Comparison of ENCODE assay signal across 1 cellular context in the genomic region with DNA sequence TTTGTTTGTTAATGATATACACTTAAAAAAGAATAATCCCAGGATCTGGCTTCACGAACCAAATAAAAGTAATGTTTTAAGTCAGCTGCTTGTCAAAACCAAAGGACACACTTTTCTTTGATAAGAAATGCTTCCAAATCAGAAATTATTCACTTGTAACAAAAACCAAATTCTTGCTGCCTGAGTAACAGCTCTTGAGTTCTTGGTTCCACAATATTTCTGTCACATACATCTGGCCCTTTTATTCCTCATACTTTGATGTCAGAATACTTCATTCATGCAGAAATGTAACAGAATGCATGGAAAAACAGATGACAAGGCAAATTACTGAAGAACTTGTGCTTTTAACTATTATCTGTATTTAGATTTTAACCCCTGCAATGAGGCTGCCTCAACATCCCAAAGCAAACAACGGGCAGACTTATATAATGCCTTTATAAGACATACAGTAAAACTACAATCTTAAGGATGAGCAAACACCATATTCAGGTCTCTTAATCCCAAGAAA.
TF ChIP-seq lines count a peak whose summit lies in the region.

No MANE protein-coding gene starts in this region.

TF ChIP-seq in IMR-90, 13 proteins besides CTCF, POLR2A, EP300 and RAD21:
- TF ChIP-seq MAFK (IDR thresholded peaks at IDR 0.05; ENCODE audit: low read depth, low read length) (peak; percentile 73), NFE2L2 (IDR thresholded peaks at IDR 0.05; ENCODE audit: low read depth, low read length) (no peak)
TF ChIP-seq in IMR-90: peak in this region for 1.
